ENCODE assay signal across 5 cellular contexts in the genomic region with DNA sequence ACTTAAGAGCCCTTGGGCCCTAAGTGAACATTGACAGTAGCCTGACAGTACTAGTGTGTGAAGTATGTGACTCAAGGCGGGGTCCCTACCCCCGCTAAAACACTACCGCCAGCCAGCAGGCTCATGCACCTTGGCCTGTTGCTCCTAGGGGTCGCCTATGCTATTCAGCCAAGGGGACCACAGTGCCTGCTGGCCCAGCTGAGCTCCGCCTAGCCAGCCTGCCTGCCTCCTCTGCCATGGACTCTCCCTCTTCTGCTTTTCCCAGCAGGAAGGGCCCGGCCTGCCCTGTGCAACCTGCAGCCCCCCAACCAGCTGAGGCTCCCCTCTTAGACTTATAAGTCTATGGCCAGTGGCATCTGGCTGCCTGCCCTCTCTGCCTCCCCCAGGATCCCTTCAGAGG.
DNase-seq lines count a peak whose midpoint lies in the region; ATAC-seq, FAIRE-seq and TF ChIP-seq lines count a peak whose summit lies in the region.
"Not testable (repeated sequence)": the region's sequence is repeated elsewhere in the genome, so short reads cannot be mapped to it uniquely, and the experiment has no call there.

No MANE protein-coding gene starts in this region.

- H4K20me1 ChIP-seq in H1 (replicated peaks in 1 of 2; ENCODE audit: control insufficient read depth in 1 of 2, insufficient read depth in 2 of 2, low read length in 2 of 2) = not testable (repeated sequence)

- DNase-seq in H1 (ENCODE audit: low read depth in 1 of 2, low spot score in 2 of 2); nephron progenitor cell; neuronal stem cell (ENCODE audit: low spot score); stimulated activated naive CD8-positive, alpha-beta T cell treated with anti-CD3 and anti-CD28 coated beads, Interleukin-15, amount 100 ng/mL, for 72 hours: not testable (repeated sequence)
- peak; percentile 60 for DNase-seq in osteocyte (ENCODE audit: extremely low spot score, unreplicated experiment)

- H4K5ac ChIP-seq in H1 (ENCODE audit: insufficient read length, low read depth, low read length) = not testable (repeated sequence)

- peak; percentile 26 for ATAC-seq in stimulated activated naive CD8-positive, alpha-beta T cell treated with anti-CD3 and anti-CD28 coated beads, Interleukin-15, amount 100 ng/mL, for 72 hours

- not testable (repeated sequence) for H2BK5ac ChIP-seq in H1 (ENCODE audit: low read depth, low read length); neuronal stem cell (ENCODE audit: low read length)

- H3K27me3 ChIP-seq in H1 (replicated peaks in 1 of 4; ENCODE audit: control insufficient read depth in 3 of 4, extremely low read depth in 1 of 4, insufficient read depth in 3 of 4, low read length in 3 of 4); neuronal stem cell (ENCODE audit: control insufficient read depth in 3 of 3, insufficient read depth in 3 of 3, low read depth in 1 of 3, low read length in 3 of 3): not testable (repeated sequence)

- not testable (repeated sequence) for TF ChIP-seq EP300 in H1 (IDR thresholded peaks at IDR 0.05; ENCODE audit: borderline replicate concordance in 1 of 2, low read depth in 2 of 2, low read length in 2 of 2)

- not testable (repeated sequence) for H2BK20ac ChIP-seq in H1 (ENCODE audit: low read length)

- not testable (repeated sequence) for H3K36me3 Mint-ChIP-seq in nephron progenitor cell (ENCODE audit: low read depth); osteocyte (ENCODE audit: unreplicated experiment)

- not testable (repeated sequence) for H3K9me3 ChIP-seq in H1 (ENCODE audit: insufficient read depth in 2 of 2, low read depth in 1 of 2, low read length in 1 of 2); neuronal stem cell (replicated peaks in 1 of 2; ENCODE audit: control insufficient read depth in 2 of 2, insufficient read depth in 1 of 2, low read depth in 1 of 2, low read length in 2 of 2)

- not testable (repeated sequence) for H3K27ac ChIP-seq in H1 (ENCODE audit: low read depth, low read length); neuronal stem cell (replicated peaks; ENCODE audit: low read length)

- H3K4me3 ChIP-seq in H1 (ENCODE audit: extremely low read depth in 1 of 4, insufficient read depth in 2 of 4, low read depth in 3 of 4, low read length in 4 of 4); neuronal stem cell (ENCODE audit: low read length in 2 of 2): not testable (repeated sequence)

- H2BK120ac ChIP-seq in H1 (replicated peaks; ENCODE audit: low read depth, low read length) = not testable (repeated sequence)
- peak overlapping the region; percentile 47 for H2BK120ac ChIP-seq in neuronal stem cell (ENCODE audit: low read depth, low read length)

- not testable (repeated sequence) for H3K79me1 ChIP-seq in H1 (ENCODE audit: low read depth, low read length); neuronal stem cell (ENCODE audit: low read depth, low read length)

- not testable (repeated sequence) for H3K4me2 ChIP-seq in H1 (ENCODE audit: insufficient read depth in 1 of 2, low read depth in 2 of 2, low read length in 2 of 2); neuronal stem cell (ENCODE audit: insufficient read depth, low read length, poor library complexity, severe bottlenecking)

- H3K4me1 Mint-ChIP-seq in nephron progenitor cell; stimulated activated naive CD8-positive, alpha-beta T cell treated with anti-CD3 and anti-CD28 coated beads, Interleukin-15, amount 100 ng/mL, for 72 hours: not testable (repeated sequence)
- H3K4me1 Mint-ChIP-seq in osteocyte (ENCODE audit: unreplicated experiment) = peaks cover 11% of the 10 kb centered on the region

- not testable (repeated sequence) for H3K79me2 ChIP-seq in H1 (ENCODE audit: control insufficient read depth in 1 of 2, insufficient read depth in 2 of 2, low read length in 2 of 2)

- H3K23me2 ChIP-seq in H1 (ENCODE audit: low read depth, low read length) = not testable (repeated sequence)

- not testable (repeated sequence) for H3K9ac ChIP-seq in H1 (replicated peaks in 1 of 4; ENCODE audit: extremely low read depth in 1 of 4, low read depth in 3 of 4, low read length in 3 of 4); neuronal stem cell (ENCODE audit: low read depth, low read length, poor library complexity)

- H3K14ac ChIP-seq in H1 (ENCODE audit: insufficient read length); neuronal stem cell (ENCODE audit: low read length): not testable (repeated sequence)

- not testable (repeated sequence) for H3K9me3 Mint-ChIP-seq in nephron progenitor cell; osteocyte (ENCODE audit: unreplicated experiment); stimulated activated naive CD8-positive, alpha-beta T cell treated with anti-CD3 and anti-CD28 coated beads, Interleukin-15, amount 100 ng/mL, for 72 hours

- TF ChIP-seq CTCF in H1 (IDR thresholded peaks at IDR 0.05; ENCODE audit: control extremely low read depth in 1 of 3, insufficient read depth in 1 of 3, low read depth in 1 of 3, low read length in 3 of 3); nephron progenitor cell (IDR thresholded peaks at IDR 0.05); osteocyte (IDR thresholded peaks at IDR 0.05): not testable (repeated sequence)

- H2BK15ac ChIP-seq in H1 (ENCODE audit: low read length); neuronal stem cell (ENCODE audit: low read length): not testable (repeated sequence)

- peak overlapping the region; percentile 5; the same call in 1 of the 2 replicates for H2BK12ac ChIP-seq in H1 (ENCODE audit: low read depth, low read length)
- not testable (repeated sequence) for H2BK12ac ChIP-seq in neuronal stem cell (ENCODE audit: low read length)

- not testable (repeated sequence) for H3K56ac ChIP-seq in H1 (replicated peaks; ENCODE audit: insufficient read length, low read depth, low read length)

- not testable (repeated sequence) for H3K18ac ChIP-seq in H1 (ENCODE audit: extremely low read depth, low read length); neuronal stem cell (ENCODE audit: low read length)

- not testable (repeated sequence) for H2AK5ac ChIP-seq in H1 (ENCODE audit: low read depth, low read length); neuronal stem cell (ENCODE audit: low read depth, low read length)

- H3K4me3 Mint-ChIP-seq in nephron progenitor cell; osteocyte (ENCODE audit: unreplicated experiment); stimulated activated naive CD8-positive, alpha-beta T cell treated with anti-CD3 and anti-CD28 coated beads, Interleukin-15, amount 100 ng/mL, for 72 hours: not testable (repeated sequence)

- WGBS in H1 (ENCODE audit: extremely low coverage in 1 of 2, insufficient coverage in 1 of 2, insufficient read length in 1 of 2, insufficient replicate concordance in 2 of 2, low coverage in 1 of 2, low lambda C conversion rate in 2 of 2, missing lambda C conversion rate in 1 of 2), 2 experiments = 90% methylated on average over 6 of the region's 6 CpGs; no CpG with 5 or more reads in 1 of the 2 experiments
- WGBS in neuronal stem cell (ENCODE audit: extremely low coverage in 2 of 2, insufficient read length in 2 of 2, insufficient replicate concordance in 1 of 2), 2 donors = no CpG with 5 or more reads among the region's 6 CpGs

- H3K4me1 ChIP-seq in H1 (replicated peaks in 1 of 4; ENCODE audit: control insufficient read depth in 3 of 4, insufficient read depth in 4 of 4, low read length in 3 of 4) = peaks cover 0 to 10% (median 6%) of the 10 kb centered on the region in 4 experiments; a peak in 5 of 7 replicates
- not testable (repeated sequence) for H3K4me1 ChIP-seq in neuronal stem cell (ENCODE audit: control insufficient read depth in 2 of 2, insufficient read depth in 1 of 2, low read depth in 1 of 2, low read length in 2 of 2)

- H3K36me3 ChIP-seq in H1 (ENCODE audit: control insufficient read depth in 2 of 4, insufficient read depth in 4 of 4, low read length in 3 of 4); neuronal stem cell (replicated peaks in 1 of 2; ENCODE audit: control insufficient read depth in 2 of 2, insufficient read depth in 2 of 2, low read length in 2 of 2): not testable (repeated sequence)

- TF ChIP-seq RAD21 in H1 (IDR thresholded peaks at IDR 0.05 in 1 of 2, conservative IDR thresholded peaks at IDR 0.05 in 1 of 2; ENCODE audit: low read depth in 2 of 2, low read length in 2 of 2) = not testable (repeated sequence)

- H3K23ac ChIP-seq in H1 (ENCODE audit: insufficient read length); neuronal stem cell (ENCODE audit: low read depth, low read length, poor library complexity): not testable (repeated sequence)

- CTCF ChIA-PET in H1 (lab: Charles Lee; ENCODE audit: partially characterized antibody) = interaction anchor here (4.2 to 13.0 kb wide), 2 partner anchors 9 to 19 kb away, joined by 25 to 95 read pairs; no protein-coding TSS in a partner anchor

- not testable (repeated sequence) for H4K8ac ChIP-seq in H1 (ENCODE audit: extremely low read depth, insufficient read depth, low read length); neuronal stem cell (ENCODE audit: low read depth, low read length)

- H3K27me3 Mint-ChIP-seq in nephron progenitor cell (ENCODE audit: low read depth, poor library complexity) (peaks cover 13% of the 10 kb centered on the region), osteocyte (ENCODE audit: unreplicated experiment) (peaks cover 12% of the 10 kb centered on the region)
- H3K27me3 Mint-ChIP-seq in stimulated activated naive CD8-positive, alpha-beta T cell treated with anti-CD3 and anti-CD28 coated beads, Interleukin-15, amount 100 ng/mL, for 72 hours = peaks cover 57% of the 10 kb centered on the region

- not testable (repeated sequence) for H2AFZ ChIP-seq in H1 (ENCODE audit: low read length); neuronal stem cell (ENCODE audit: low read length)

- POLR2A ChIA-PET in H1 (lab: Charles Lee; ENCODE audit: partially characterized antibody) = not testable (repeated sequence)

- H3K4ac ChIP-seq in H1 (replicated peaks; ENCODE audit: insufficient read length, low read depth, low read length); neuronal stem cell (ENCODE audit: low read length): not testable (repeated sequence)

- TF ChIP-seq POLR2A in H1 (IDR thresholded peaks at IDR 0.05; ENCODE audit: control extremely low read depth in 1 of 2, low read depth in 2 of 2, low read length in 2 of 2) = not testable (repeated sequence)

- H4K91ac ChIP-seq in H1 (replicated peaks; ENCODE audit: insufficient read length, low read length); neuronal stem cell (ENCODE audit: low read depth, low read length, poor library complexity): not testable (repeated sequence)

- FAIRE-seq in H1 (lab: Jason Lieb, UNC) = not testable (repeated sequence)

- H3K27ac Mint-ChIP-seq in nephron progenitor cell = peak overlapping the region; percentile 64
- not testable (repeated sequence) for H3K27ac Mint-ChIP-seq in osteocyte (ENCODE audit: unreplicated experiment); stimulated activated naive CD8-positive, alpha-beta T cell treated with anti-CD3 and anti-CD28 coated beads, Interleukin-15, amount 100 ng/mL, for 72 hours
